ENCODE assay signal across 10 cellular contexts in genomic region chr5:94745786-94746730, GRCh38.
A peak's percentile ranks its signal among the peaks of the same experiment; 100 is the strongest.
DNase-seq lines count a peak whose midpoint lies in the region; ATAC-seq, FAIRE-seq and TF ChIP-seq lines count a peak whose summit lies in the region.
"Had no signal": no experiment of that assay in that cellular context is flagged by ENCODE, and none has a peak within 500 bp of the region (broad histone marks: within the 10 kb centered on the region; RNA-seq: fewer than 3 reads in every experiment).

No MANE protein-coding gene starts in this region.

- no peaks in the 10 kb centered on the region for H3K4me1 ChIP-seq in astrocyte (ENCODE audit: insufficient read depth, low read length)

- no peak for FAIRE-seq in astrocyte (lab: Jason Lieb, UNC)

- H3K79me2 ChIP-seq in astrocyte (ENCODE audit: insufficient read depth, low read length) = no peaks in the 10 kb centered on the region

- ATAC-seq in GM19463 (IDR thresholded peaks at IDR 0.05; ENCODE audit: unreplicated experiment) = peak; percentile 64
- peak; percentile 50 for ATAC-seq in HG03139 (IDR thresholded peaks at IDR 0.05; ENCODE audit: unreplicated experiment)

- H3K9ac ChIP-seq in astrocyte (ENCODE audit: low read length) = no peak overlapping the region

- TF ChIP-seq CTCF in astrocyte (IDR thresholded peaks at IDR 0.05; ENCODE audit: insufficient read depth, low read depth, low read length) = no peak
- no peak for TF ChIP-seq CTCF in chondrocyte (IDR thresholded peaks at IDR 0.05)

- H3K4me2 ChIP-seq in astrocyte (ENCODE audit: low read length) = peak overlapping the region; percentile 49

- no peaks in the 10 kb centered on the region for H4K20me1 ChIP-seq in astrocyte (ENCODE audit: insufficient read depth, low read length)

- H3K27ac Mint-ChIP-seq in astrocyte (ENCODE audit: unreplicated experiment) = no peak overlapping the region
- H3K27ac Mint-ChIP-seq in chondrocyte (ENCODE audit: unreplicated experiment) = no peak overlapping the region

- H3K36me3 ChIP-seq in astrocyte (ENCODE audit: insufficient read depth, low read length) = no peaks in the 10 kb centered on the region

- no peak overlapping the region for H3K4me3 ChIP-seq in astrocyte (ENCODE audit: insufficient read depth, low read depth, low read length)

- H3K4me3 Mint-ChIP-seq in astrocyte (ENCODE audit: unreplicated experiment) = no peak overlapping the region
- H3K4me3 Mint-ChIP-seq in chondrocyte (ENCODE audit: unreplicated experiment) = no peak overlapping the region
- H3K4me3 Mint-ChIP-seq: neural crest cell had no signal

- peak; percentile 45 for DNase-seq in COLO829 (ENCODE audit: low spot score)
- peak; percentile 65 for DNase-seq in astrocyte (ENCODE audit: low read depth)
- DNase-seq in AG08395 (ENCODE audit: low spot score) = no peak
- no peak for DNase-seq in chondrocyte (ENCODE audit: low spot score)
- DNase-seq in stimulated activated CD4-positive, alpha-beta T cell treated with anti-CD3 and anti-CD28 coated beads, Interleukin-2, amount 100 ng/mL, for 48 hours = no peak
- no peak for DNase-seq in GOT3 (lab: John Stamatoyannopoulos, UW)
- DNase-seq: activated CD4-positive, alpha-beta T cell treated with anti-CD3 and anti-CD28 coated beads, Interleukin-2, amount 50 U/mL, for 48 hours had no signal

- H3K9me3 ChIP-seq in astrocyte (ENCODE audit: insufficient read depth, low read depth, low read length) = no peaks in the 10 kb centered on the region

- H3K27me3 Mint-ChIP-seq in astrocyte (ENCODE audit: low read depth, unreplicated experiment) (no peaks in the 10 kb centered on the region), chondrocyte (ENCODE audit: low read depth) (no peaks in the 10 kb centered on the region)

- no peaks in the 10 kb centered on the region for H3K27me3 ChIP-seq in astrocyte (ENCODE audit: insufficient read depth, low read length)

- H3K9me3 Mint-ChIP-seq in astrocyte (ENCODE audit: unreplicated experiment) (no peaks in the 10 kb centered on the region), chondrocyte (ENCODE audit: low read depth) (no peaks in the 10 kb centered on the region)

- H3K36me3 Mint-ChIP-seq in astrocyte (ENCODE audit: low read depth, unreplicated experiment) (peaks cover 2% of the 10 kb centered on the region), chondrocyte (ENCODE audit: low read depth) (no peaks in the 10 kb centered on the region)

- peak overlapping the region; percentile 20 for H3K27ac ChIP-seq in astrocyte (ENCODE audit: low read depth, low read length)

- H3K4me1 Mint-ChIP-seq in astrocyte (ENCODE audit: low read depth, unreplicated experiment) (peaks cover 13% of the 10 kb centered on the region), chondrocyte (ENCODE audit: low read depth) (peaks cover 10% of the 10 kb centered on the region)

- H2AFZ ChIP-seq in astrocyte (ENCODE audit: low read depth, low read length) = peak overlapping the region; percentile 42

Comparison
In these comparisons a context has a peak if more than half of its experiments do, and no peak if none do; other contexts are left out.
1. DNase-seq: peak in COLO829 (single experiment) and astrocyte (single experiment); none in AG08395 (single experiment), chondrocyte (single experiment), stimulated activated CD4-positive, alpha-beta T cell treated with anti-CD3 and anti-CD28 coated beads, Interleukin-2, amount 100 ng/mL, for 48 hours (0 of 2) and GOT3 (single experiment).